ENCODE assay signal across 14 cellular contexts in the genomic region with DNA sequence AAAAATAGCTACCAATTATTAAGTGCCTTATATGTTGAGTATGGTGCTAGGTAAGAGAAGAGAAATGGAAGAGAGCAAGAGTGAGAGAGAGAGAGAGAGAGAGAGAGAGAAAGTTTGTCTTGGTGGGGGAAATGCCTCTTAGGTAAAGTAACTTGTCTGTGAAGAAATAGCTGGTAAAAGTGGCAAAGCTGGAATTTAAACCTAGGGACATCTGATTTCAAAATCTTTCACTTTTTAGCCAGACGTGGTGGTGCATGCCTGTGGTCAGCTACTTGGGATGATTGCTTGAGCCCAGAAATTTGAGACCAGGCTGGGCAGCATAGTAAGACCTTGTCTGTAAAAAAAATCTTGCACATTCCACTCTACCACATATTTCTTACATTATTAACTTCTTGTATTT. TPM values are rescaled to one million over a fixed set of nuclear protein-coding genes. Genes with fewer than 3 reads are reported as not detected.
A peak's percentile ranks its signal among the peaks of the same experiment; 100 is the strongest.
DNase-seq lines count a peak whose midpoint lies in the region; ATAC-seq and TF ChIP-seq lines count a peak whose summit lies in the region.
"Had no signal": no experiment of that assay in that cellular context is flagged by ENCODE, and none has a peak within 500 bp of the region (broad histone marks: within the 10 kb centered on the region; RNA-seq: fewer than 3 reads in every experiment).

No MANE protein-coding gene starts in this region.

- no peak for TF ChIP-seq POLR2A in spleen (IDR thresholded peaks at IDR 0.05)

- no peak overlapping the region for H2AFZ ChIP-seq in ACC112 (ENCODE audit: low read length, unreplicated experiment)

- H3K27me3 Mint-ChIP-seq in HFFc6 (ENCODE audit: insufficient read depth): no peaks in the 10 kb centered on the region
- H3K27me3 Mint-ChIP-seq: activated naive CD8-positive, alpha-beta T cell treated with anti-CD3 and anti-CD28 coated beads, Interleukin-2, amount 10 ng/mL, durations not matched to agents 7 days and 5 days had no signal

- H3K27me3 ChIP-seq in ACC112 (ENCODE audit: insufficient read depth, low read length): no peaks in the 10 kb centered on the region
- no peaks in the 10 kb centered on the region for H3K27me3 ChIP-seq in spleen (replicated peaks in 1 of 7)
- H3K27me3 ChIP-seq: right atrium auricular region, tibial artery had no signal

- in situ Hi-C loops in astrocyte of the cerebellum (cut with HindIII; ENCODE audit: low sequenced_read_pairs): no loop called here

- ATAC-seq in left lobe of liver (no peak), GM21717 (IDR thresholded peaks at IDR 0.05; ENCODE audit: unreplicated experiment) (no peak)
- ATAC-seq: A549 had no signal

- WGBS in spleen, 5 donors: 38 to 88% (median 54%) methylated on average over 1 of the region's 1 CpG

- H3K79me2 ChIP-seq in ACC112 (ENCODE audit: control insufficient read depth, insufficient read depth, low read length, unreplicated experiment): no peaks in the 10 kb centered on the region

- H3K27ac ChIP-seq in ACC112 (ENCODE audit: low read depth, low read length) (peak overlapping the region; percentile 29; the same call in 1 of the 2 replicates), spleen (no peak overlapping the region)
- H3K27ac ChIP-seq: A549, right atrium auricular region, tibial artery had no signal

- H3K4me1 Mint-ChIP-seq in HFFc6 (ENCODE audit: low read depth): peaks cover 61% of the 10 kb centered on the region
- H3K4me1 Mint-ChIP-seq: activated naive CD8-positive, alpha-beta T cell treated with anti-CD3 and anti-CD28 coated beads, Interleukin-2, amount 10 ng/mL, durations not matched to agents 7 days and 5 days had no signal

- H3K36me3 ChIP-seq in ACC112 (ENCODE audit: insufficient read depth, low read length) (no peaks in the 10 kb centered on the region), spleen (no peaks in the 10 kb centered on the region)
- H3K36me3 ChIP-seq: right atrium auricular region, tibial artery had no signal

- H3K4me1 ChIP-seq in ACC112 (ENCODE audit: control insufficient read depth, insufficient read depth, low read length, unreplicated experiment) (peaks cover 33% of the 10 kb centered on the region), spleen (peaks cover 0 to 13% (median 0%) of the 10 kb centered on the region in 6 donors)
- H3K4me1 ChIP-seq: right atrium auricular region had no signal

- H3K9me3 ChIP-seq in spleen: no peaks in the 10 kb centered on the region
- H3K9me3 ChIP-seq: A549, right atrium auricular region, tibial artery had no signal

- intact Hi-C loops in spleen (cut with DNase I; ENCODE audit: low total_unique reads): no loop called here

- no peaks in the 10 kb centered on the region for H3K9me3 Mint-ChIP-seq in HFFc6
- H3K9me3 Mint-ChIP-seq: activated naive CD8-positive, alpha-beta T cell treated with anti-CD3 and anti-CD28 coated beads, Interleukin-2, amount 10 ng/mL, durations not matched to agents 7 days and 5 days; T-helper 2 cell treated with Interferon-gamma antibody and Interleukin-4, amounts not matched to agents 5 μg/mL and 100 μg/mL, for 36 hours had no signal

- peak overlapping the region; percentile 25; the same call in 1 of the 2 replicates for H3K4me3 Mint-ChIP-seq in HFFc6
- H3K4me3 Mint-ChIP-seq: activated naive CD8-positive, alpha-beta T cell treated with anti-CD3 and anti-CD28 coated beads, Interleukin-2, amount 10 ng/mL, durations not matched to agents 7 days and 5 days; T-helper 2 cell treated with Interferon-gamma antibody and Interleukin-4, amounts not matched to agents 5 μg/mL and 100 μg/mL, for 36 hours had no signal

- DNase-seq in HFFc6 (peak; percentile 91), astrocyte of the cerebellum (ENCODE audit: low read depth) (peak; percentile 95), hepatic stellate cell (ENCODE audit: low spot score) (peak; percentile 57), activated gamma-delta T cell (lab: John Stamatoyannopoulos, UW) (no peak), left lobe of liver (ENCODE audit: low spot score) (no peak), spleen (no peak)
- DNase-seq: activated naive CD8-positive, alpha-beta T cell treated with anti-CD3 and anti-CD28 coated beads, Interleukin-2, amount 10 ng/mL, durations not matched to agents 7 days and 5 days; NCI-H2081 treated with DMSO at 0.1 percent for 48 hours; tibial artery had no signal

- H3K4me3 ChIP-seq in ACC112 (ENCODE audit: low read depth, low read length): no peak overlapping the region
- H3K4me3 ChIP-seq in astrocyte of the cerebellum (ENCODE audit: low read depth, low read length): no peak overlapping the region
- no peak overlapping the region for H3K4me3 ChIP-seq in spleen
- H3K4me3 ChIP-seq: A549, right atrium auricular region, tibial artery had no signal

- H3K27ac Mint-ChIP-seq in HFFc6: peak overlapping the region; percentile 32
- H3K27ac Mint-ChIP-seq: activated naive CD8-positive, alpha-beta T cell treated with anti-CD3 and anti-CD28 coated beads, Interleukin-2, amount 10 ng/mL, durations not matched to agents 7 days and 5 days; T-helper 2 cell treated with Interferon-gamma antibody and Interleukin-4, amounts not matched to agents 5 μg/mL and 100 μg/mL, for 36 hours had no signal

- H3K36me3 Mint-ChIP-seq in HFFc6 (ENCODE audit: low read depth): peaks cover 4% of the 10 kb centered on the region; the same call in 1 of the 2 replicates

- TF ChIP-seq CTCF in HFFc6 (IDR thresholded peaks at IDR 0.05) (no peak), astrocyte of the cerebellum (IDR thresholded peaks at IDR 0.05; ENCODE audit: low read depth, low read length, missing control alignments) (no peak), spleen (IDR thresholded peaks at IDR 0.05 in 8 of 11, conservative IDR thresholded peaks at IDR 0.05 in 3 of 11) (no peak)

RNA-seq across cellular contexts. Expression of a gene that starts 23.0 kb away (rescaled TPM):
- total RNA-seq in HFFc6 (2021; fragmentation: NEBNext Ultra II Directional; extraction: Animal tissue kit (Norgen Biotek cat#: 25700)): 10 to 100 TPM; 35.9 to 43.4 (median 39.1) TPM
- total RNA-seq in left lobe of liver (11.0 TPM), spleen (10 to 100 TPM; 19.2 to 33.4 (median 27.1) TPM)
- polyA plus RNA-seq in spleen: 10 to 100 TPM in 1 of 3 donors, 1 to 10 TPM in 2; 7.7 to 10.1 (median 9.8) TPM

Comparison
In these comparisons a context has a peak if more than half of its experiments do, and no peak if none do; other contexts are left out.
1. DNase-seq: peak in HFFc6 (single experiment), astrocyte of the cerebellum (single experiment) and hepatic stellate cell (single experiment); none in activated gamma-delta T cell (single experiment), left lobe of liver (single experiment) and spleen (single experiment).